In genomic region chr4:185578284-185578683, GRCh38 we compare ENCODE assay signal across 27 cellular contexts. TPM values are rescaled to one million over a fixed set of nuclear protein-coding genes. Genes with fewer than 3 reads are reported as not detected.
"Had no signal": no experiment of that assay in that cellular context is flagged by ENCODE, and none has a peak within 500 bp of the region (broad histone marks: within the 10 kb centered on the region; RNA-seq: fewer than 3 reads in every experiment).

No MANE protein-coding gene starts in this region.

- H3K27ac ChIP-seq: neutrophil, parathyroid adenoma, skin epidermis, suprapubic skin had no signal

- H3K9me3 ChIP-seq: left lung, lower lobe of right lung, neutrophil, right atrium auricular region, right lobe of liver, spleen, suprapubic skin, thoracic aorta, tibial artery, uterus had no signal

- H3K27me3 ChIP-seq: left lung, right atrium auricular region, right lobe of liver, spleen, suprapubic skin, tibial artery, uterus had no signal

- H3K27ac Mint-ChIP-seq: immature natural killer cell; naive thymus-derived CD4-positive, alpha-beta T cell; natural killer cell treated with Interleukin-12 subunit alpha and Interleukin-12 subunit beta and Interleukin-15 and Interleukin-18, amount 100 ng/mL, for 72 hours; stimulated activated effector memory CD8-positive, alpha-beta T cell treated with anti-CD3 and anti-CD28 coated beads, Interleukin-12 subunit alpha, Interleukin-12 subunit beta, amount 100 ng/mL, for 72 hours; stimulated activated naive CD8-positive, alpha-beta T cell treated with anti-CD3 and anti-CD28 coated beads, Interleukin-15, Interleukin-2, amounts not matched to agents 100 ng/mL and 50 ng/mL, for 24 hours; type B pancreatic cell had no signal

- H3K79me2 ChIP-seq: parathyroid adenoma had no signal

- H3K4me3 ChIP-seq: left lung, lower lobe of right lung, right atrium auricular region, right lobe of liver, skin epidermis, spleen, suprapubic skin, thoracic aorta, tibial artery, uterus had no signal

- H3K9me3 Mint-ChIP-seq: immature natural killer cell; natural killer cell treated with Interleukin-12 subunit alpha and Interleukin-12 subunit beta and Interleukin-15 and Interleukin-18, amount 100 ng/mL, for 72 hours; stimulated activated effector memory CD8-positive, alpha-beta T cell treated with anti-CD3 and anti-CD28 coated beads, Interleukin-12 subunit alpha, Interleukin-12 subunit beta, amount 100 ng/mL, for 72 hours; stimulated activated naive CD8-positive, alpha-beta T cell treated with anti-CD3 and anti-CD28 coated beads, Interleukin-15, Interleukin-2, amounts not matched to agents 100 ng/mL and 50 ng/mL, for 24 hours had no signal

- H3K4me3 Mint-ChIP-seq: immature natural killer cell; mesothelial cell of epicardium; naive thymus-derived CD4-positive, alpha-beta T cell; natural killer cell treated with Interleukin-12 subunit alpha and Interleukin-12 subunit beta and Interleukin-15 and Interleukin-18, amount 100 ng/mL, for 72 hours; neural crest cell; stimulated activated effector memory CD8-positive, alpha-beta T cell treated with anti-CD3 and anti-CD28 coated beads, Interleukin-12 subunit alpha, Interleukin-12 subunit beta, amount 100 ng/mL, for 72 hours; stimulated activated naive CD8-positive, alpha-beta T cell treated with anti-CD3 and anti-CD28 coated beads, Interleukin-15, Interleukin-2, amounts not matched to agents 100 ng/mL and 50 ng/mL, for 24 hours; type B pancreatic cell had no signal

- H3K36me3 Mint-ChIP-seq: immature natural killer cell; mesothelial cell of epicardium; naive thymus-derived CD4-positive, alpha-beta T cell; natural killer cell treated with Interleukin-12 subunit alpha and Interleukin-12 subunit beta and Interleukin-15 and Interleukin-18, amount 100 ng/mL, for 72 hours; stimulated activated effector memory CD8-positive, alpha-beta T cell treated with anti-CD3 and anti-CD28 coated beads, Interleukin-12 subunit alpha, Interleukin-12 subunit beta, amount 100 ng/mL, for 72 hours; type B pancreatic cell had no signal

- H3K4me1 ChIP-seq: left lung, lower lobe of right lung, right lobe of liver had no signal

- ATAC-seq: left colon; left lung; naive thymus-derived CD4-positive, alpha-beta T cell; natural killer cell treated with Interleukin-12 subunit alpha and Interleukin-12 subunit beta and Interleukin-15 and Interleukin-18, amount 100 ng/mL, for 72 hours; right lobe of liver; stimulated activated effector memory CD8-positive, alpha-beta T cell treated with anti-CD3 and anti-CD28 coated beads, Interleukin-12 subunit alpha, Interleukin-12 subunit beta, amount 100 ng/mL, for 72 hours had no signal

- DNase-seq: hypothalamus; immature natural killer cell; kidney; left colon; left lung; lower lobe of right lung; mammary epithelial cell; naive thymus-derived CD4-positive, alpha-beta T cell; occipital lobe; right lobe of liver; spleen; stimulated activated CD4-positive, alpha-beta T cell treated with anti-CD3 and anti-CD28 coated beads, Interleukin-4, amount 100 ng/mL, for 24 hours; stimulated activated naive CD4-positive, alpha-beta T cell; tibial artery; uterus had no signal

- H3K4me1 Mint-ChIP-seq: immature natural killer cell; naive thymus-derived CD4-positive, alpha-beta T cell; stimulated activated effector memory CD8-positive, alpha-beta T cell treated with anti-CD3 and anti-CD28 coated beads, Interleukin-12 subunit alpha, Interleukin-12 subunit beta, amount 100 ng/mL, for 72 hours had no signal

- H3K9ac ChIP-seq: parathyroid adenoma had no signal

- H3K36me3 ChIP-seq: left lung, lower lobe of right lung, neutrophil, right atrium auricular region, right lobe of liver, spleen, suprapubic skin, thoracic aorta, tibial artery, uterus had no signal

- H2AFZ ChIP-seq: parathyroid adenoma had no signal

RNA-seq across cellular contexts. Expression of gene PDLIM3, which starts 43.0 kb away (rescaled TPM):
- total RNA-seq: naive thymus-derived CD4-positive, alpha-beta T cell; natural killer cell treated with Interleukin-12 subunit alpha and Interleukin-12 subunit beta and Interleukin-15 and Interleukin-18, amount 100 ng/mL, for 72 hours had no signal
- polyA plus RNA-seq: immature natural killer cell; naive thymus-derived CD4-positive, alpha-beta T cell had no signal
